ENCODE assay signal across 1 cellular context in genomic region chr4:27350161-27350560, GRCh38.
A peak's percentile ranks its signal among the peaks of the same experiment; 100 is the strongest.
TF ChIP-seq lines count a peak whose summit lies in the region.

No MANE protein-coding gene starts in this region.

TF ChIP-seq in HCT116, 20 proteins besides CTCF, POLR2A, EP300 and RAD21 (continued from another document):
- no peak for TF ChIP-seq ZBTB33 (IDR thresholded peaks at IDR 0.05; ENCODE audit: extremely low read depth, insufficient replicate concordance, low read length)
- no peak for TF ChIP-seq YY1 (IDR thresholded peaks at IDR 0.05; ENCODE audit: extremely low read depth, insufficient replicate concordance, low read depth, low read length)
- TF ChIP-seq POLR2AphosphoS5 (IDR thresholded peaks at IDR 0.05; ENCODE audit: low read depth, low read length), result no peak
- TF ChIP-seq SP1 (IDR thresholded peaks at IDR 0.05; ENCODE audit: low read depth), result peak; percentile 61
- peak; percentile 25; the same call in 1 of the 2 replicates for TF ChIP-seq SRF (IDR thresholded peaks at IDR 0.05; ENCODE audit: low read depth)
- TF ChIP-seq FOSL1 (IDR thresholded peaks at IDR 0.05; ENCODE audit: low read depth), result peak; percentile 81
TF ChIP-seq in HCT116: peak in this region for 6.
